In the genomic region with DNA sequence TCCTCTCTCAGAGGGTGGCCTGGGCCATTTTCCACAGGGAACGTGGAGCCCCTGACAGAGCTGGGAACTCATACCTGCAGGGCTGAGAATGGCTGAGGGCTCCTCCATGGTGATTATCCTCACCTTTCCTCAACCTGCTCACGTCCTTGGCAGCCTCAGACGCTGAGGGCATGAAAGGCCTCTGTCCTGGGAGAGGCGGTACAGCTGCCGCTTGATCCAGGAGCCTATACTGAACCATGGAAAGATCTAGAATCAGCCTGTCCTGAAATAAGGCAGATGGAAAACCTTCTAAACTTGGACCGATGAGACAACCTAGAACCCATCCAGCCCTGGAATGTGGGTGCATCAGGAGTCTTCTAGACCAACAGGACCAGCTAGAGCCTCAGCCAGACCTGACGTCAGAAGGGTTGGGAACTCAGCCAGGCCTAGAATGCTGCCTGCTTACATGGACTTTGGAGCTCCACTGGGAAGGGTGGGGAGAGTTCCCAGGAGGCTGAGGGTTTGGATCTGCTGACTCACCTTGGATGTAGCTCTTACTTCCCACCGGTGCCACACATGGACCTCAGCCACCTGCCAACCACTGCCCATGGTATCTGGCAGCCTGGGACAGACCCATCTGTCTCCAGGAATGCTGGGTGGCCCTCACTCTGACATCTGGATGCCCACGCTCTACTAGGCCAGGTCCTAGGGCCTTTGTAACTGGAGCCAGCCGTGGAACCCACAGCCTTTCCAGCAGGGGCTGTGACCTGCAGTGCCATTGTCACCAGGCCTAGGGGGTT, we compare ENCODE assay signal across 10 cellular contexts. TPM values are rescaled to one million over a fixed set of nuclear protein-coding genes. Genes with fewer than 3 reads are reported as not detected.
A peak's percentile ranks its signal among the peaks of the same experiment; 100 is the strongest.
DNase-seq lines count a peak whose midpoint lies in the region; ATAC-seq and TF ChIP-seq lines count a peak whose summit lies in the region.
"Had no signal": no experiment of that assay in that cellular context is flagged by ENCODE, and none has a peak within 500 bp of the region (broad histone marks: within the 10 kb centered on the region; RNA-seq: fewer than 3 reads in every experiment).

No MANE protein-coding gene starts in this region.

- no peak for TF ChIP-seq CTCF in right lobe of liver (IDR thresholded peaks at IDR 0.05)
- TF ChIP-seq CTCF in transverse colon (IDR thresholded peaks at IDR 0.05), result no peak

- H3K36me3 ChIP-seq in MG63 (peaks cover 91% of the 10 kb centered on the region), right lobe of liver (peaks cover 0 to 9% (median 0%) of the 10 kb centered on the region in 4 donors), transverse colon (no peaks in the 10 kb centered on the region)

- intact Hi-C loops in right lobe of liver (cut with DNase I), result no loop called here
- intact Hi-C loops in transverse colon (cut with DNase I; ENCODE audit: low total_unique reads), result no loop called here

- DNase-seq in MG63 (peak; percentile 82), right lobe of liver (peak; percentile 85 to 96 (median 95)), transverse colon (peak; percentile 94), HK-2 (ENCODE audit: unreplicated experiment) (no peak), ecto neural progenitor cell (ENCODE audit: low spot score) (no peak)
- DNase-seq: DMS79 treated with DMSO at 0.1 percent for 48 hours had no signal

- in situ Hi-C loops in transverse colon (cut with MboI; ENCODE audit: low pct_ligation_motif_present in 1 of 4, low pct_unique_long_range_greater_than_20kb in 1 of 4, low sequenced_read_pairs in 3 of 4), result no loop called here

- H3K9me3 ChIP-seq in MG63 (no peaks in the 10 kb centered on the region), right lobe of liver (no peaks in the 10 kb centered on the region), transverse colon (no peaks in the 10 kb centered on the region)

- no peak overlapping the region for H3K4me3 ChIP-seq in MG63
- H3K4me3 ChIP-seq in right lobe of liver, result no peak overlapping the region
- no peak overlapping the region for H3K4me3 ChIP-seq in transverse colon
- H3K4me3 ChIP-seq: cardiac muscle cell had no signal

- no peak for TF ChIP-seq EP300 in transverse colon (IDR thresholded peaks at IDR 0.05; ENCODE audit: low read depth)

- H3K27ac ChIP-seq in right lobe of liver (peak overlapping the region; percentile 38 to 97 (median 64)), transverse colon (peak overlapping the region; percentile 78 to 87 (median 82))
- H3K27ac ChIP-seq: cardiac muscle cell had no signal

- TF ChIP-seq POLR2A in right lobe of liver (IDR thresholded peaks at IDR 0.05) (no peak), transverse colon (IDR thresholded peaks at IDR 0.05) (no peak)

- H3K4me1 ChIP-seq in right lobe of liver (peaks cover 0 to 25% (median 6%) of the 10 kb centered on the region in 4 donors), transverse colon (peaks cover 21 to 29% (median 26%) of the 10 kb centered on the region in 4 donors)

- WGBS in right lobe of liver (ENCODE audit: insufficient coverage, low coverage, low lambda C conversion rate, missing lambda C conversion rate), result 10% methylated on average over 2 of the region's 10 CpGs
- WGBS in transverse colon (ENCODE audit: low coverage in 1 of 2), 2 donors, result 42% methylated on average over 10 of the region's 10 CpGs; no CpG with 5 or more reads in 1 of the 2 donors

- no peaks in the 10 kb centered on the region for H3K27me3 ChIP-seq in MG63
- no peaks in the 10 kb centered on the region for H3K27me3 ChIP-seq in right lobe of liver
- H3K27me3 ChIP-seq in transverse colon, result no peaks in the 10 kb centered on the region
- H3K27me3 ChIP-seq: cardiac muscle cell had no signal

- ATAC-seq in esophagus mucosa, result peak; percentile 79
- peak; percentile 92 to 97 (median 93) for ATAC-seq in right lobe of liver
- ATAC-seq in HG03196 (IDR thresholded peaks at IDR 0.05; ENCODE audit: unreplicated experiment), result no peak
- ATAC-seq in GM21786 (IDR thresholded peaks at IDR 0.05; ENCODE audit: unreplicated experiment), result no peak

RNA-seq across cellular contexts. Expression of a gene that starts 7.5 kb away (rescaled TPM):
- 72.5 and 81.7 TPM in 2 replicates for total RNA-seq in MG63 (2014; rRNA removed; shearing (Covaris generic); ENCODE audit: low replicate concordance)
- 41.4 TPM for total RNA-seq in esophagus mucosa
- total RNA-seq in right lobe of liver, result 10 to 100 TPM in 4 of 6 experiments, 1 to 10 TPM in 2; 5.0 to 27.0 (median 11.5) TPM
- 100 to 1,000 TPM in 1 of 4 donors, 10 to 100 TPM in 3; 28.5 to 158 (median 39.2) TPM for total RNA-seq in transverse colon

Comparison
In these comparisons a context has a peak if more than half of its experiments do, and no peak if none do; other contexts are left out.
1. DNase-seq: peak in MG63 (single experiment), right lobe of liver (3 of 3) and transverse colon (single experiment); none in HK-2 (single experiment) and ecto neural progenitor cell (single experiment).
2. ATAC-seq: peak in esophagus mucosa (single experiment) and right lobe of liver (4 of 4); none in HG03196 (single experiment) and GM21786 (single experiment).